21 cellular contexts compared by ENCODE assay signal in genomic region chr13:98537740-98538139, GRCh38.
"Had no signal": no experiment of that assay in that cellular context is flagged by ENCODE, and none has a peak within 500 bp of the region (broad histone marks: within the 10 kb centered on the region; RNA-seq: fewer than 3 reads in every experiment).

No MANE protein-coding gene starts in this region.

- H3K27ac ChIP-seq: foreskin keratinocyte, suprapubic skin, transverse colon had no signal

- DNase-seq: activated B cell treated with CpG ODN at 0.5 μM for 24 hours; activated CD4-positive, alpha-beta T cell treated with anti-CD3 and anti-CD28 coated beads, Interleukin-2, amount 10 ng/mL, durations not matched to agents 24 days and 14 days; activated CD8-positive, alpha-beta memory T cell treated with anti-CD3 and anti-CD28 coated beads for 24 hours; activated CD8-positive, alpha-beta memory T cell treated with anti-CD3 and anti-CD28 coated beads, Interleukin-2, amount 50 U/mL, for 48 hours; activated naive CD4-positive, alpha-beta T cell; anterior cingulate cortex; caudate nucleus; dorsolateral prefrontal cortex; endodermal cell; foreskin keratinocyte; hypothalamus; islet precursor cell; nephron progenitor cell; nucleus accumbens; spleen; stimulated activated CD8-positive, alpha-beta memory T cell treated with anti-CD3 and anti-CD28 coated beads, Interleukin-4, amount 100 ng/mL, for 48 hours; stimulated activated naive CD8-positive, alpha-beta T cell treated with anti-CD3 and anti-CD28 coated beads, Interleukin-15, Interleukin-2, amounts not matched to agents 100 U/mL and 50 U/mL, for 24 hours; T-helper 9 cell; transverse colon had no signal

- H3K27me3 Mint-ChIP-seq: activated B cell treated with CpG ODN at 0.5 μM for 24 hours; activated CD4-positive, alpha-beta T cell treated with anti-CD3 and anti-CD28 coated beads, Interleukin-2, amount 10 ng/mL, durations not matched to agents 24 days and 14 days; brain had no signal

- H3K27ac Mint-ChIP-seq: endodermal cell had no signal

- H3K9me3 Mint-ChIP-seq: activated B cell treated with CpG ODN at 0.5 μM for 24 hours; activated CD4-positive, alpha-beta T cell treated with anti-CD3 and anti-CD28 coated beads, Interleukin-2, amount 10 ng/mL, durations not matched to agents 24 days and 14 days; endodermal cell; nephron progenitor cell had no signal

- ATAC-seq: foreskin keratinocyte had no signal

- H3K4me3 Mint-ChIP-seq: activated B cell treated with CpG ODN at 0.5 μM for 24 hours; activated CD4-positive, alpha-beta T cell treated with anti-CD3 and anti-CD28 coated beads, Interleukin-2, amount 10 ng/mL, durations not matched to agents 24 days and 14 days; brain; endodermal cell; nephron progenitor cell had no signal
